ENCODE assay signal across 14 cellular contexts in the genomic region with DNA sequence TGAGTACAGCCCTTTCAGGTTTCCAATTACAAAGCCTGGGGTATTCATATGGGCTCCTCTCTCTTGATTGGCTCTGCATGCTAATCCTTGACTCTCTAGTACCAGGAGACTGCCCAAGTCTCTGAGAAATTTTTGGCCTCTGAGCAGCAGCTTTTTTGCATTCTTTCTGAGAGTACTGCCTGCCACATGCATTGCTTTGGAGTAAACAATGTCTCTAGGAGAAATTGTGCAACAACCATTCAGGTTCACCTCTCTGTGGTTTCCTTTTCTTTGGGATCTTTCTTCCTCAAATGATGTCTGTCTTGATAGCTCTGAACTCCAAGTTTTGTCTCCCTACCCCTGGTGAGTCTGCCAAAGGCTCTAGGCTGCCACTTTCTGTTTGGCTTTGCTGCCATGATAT.
DNase-seq lines count a peak whose midpoint lies in the region; ATAC-seq and TF ChIP-seq lines count a peak whose summit lies in the region.
"Had no signal": no experiment of that assay in that cellular context is flagged by ENCODE, and none has a peak within 500 bp of the region (broad histone marks: within the 10 kb centered on the region; RNA-seq: fewer than 3 reads in every experiment).

No MANE protein-coding gene starts in this region.

- no peak overlapping the region for H2AFZ ChIP-seq in osteoblast (ENCODE audit: low read length)

- intact Hi-C loops in ascending aorta (cut with DNase I): no loop called here

- H3K27ac ChIP-seq in ascending aorta: no peak overlapping the region
- H3K27ac ChIP-seq in osteoblast (ENCODE audit: low read depth, low read length): no peak overlapping the region
- H3K27ac ChIP-seq: esophagus squamous epithelium, suprapubic skin had no signal

- no peak overlapping the region for H3K4me2 ChIP-seq in osteoblast (ENCODE audit: insufficient read depth, low read length)

- H3K4me1 ChIP-seq in ascending aorta (peaks cover 0 to 7% of the 10 kb centered on the region in 2 donors), osteoblast (ENCODE audit: insufficient read depth, low read length) (no peaks in the 10 kb centered on the region)

- H3K4me3 ChIP-seq in epithelial cell of proximal tubule (ENCODE audit: low read depth, low read length): no peak overlapping the region
- no peak overlapping the region for H3K4me3 ChIP-seq in ascending aorta
- no peak overlapping the region for H3K4me3 ChIP-seq in osteoblast (ENCODE audit: insufficient read depth, low read length)
- H3K4me3 ChIP-seq: esophagus squamous epithelium, suprapubic skin had no signal

- no peaks in the 10 kb centered on the region for H3K27me3 ChIP-seq in ascending aorta
- H3K27me3 ChIP-seq in osteoblast (ENCODE audit: insufficient read depth, low read length): no peaks in the 10 kb centered on the region
- H3K27me3 ChIP-seq: esophagus squamous epithelium, suprapubic skin had no signal

- DNase-seq in GM03348 (ENCODE audit: low spot score): peak; percentile 34
- peak; percentile 65 for DNase-seq in RPMI7951 (ENCODE audit: low read depth)
- DNase-seq in epithelial cell of proximal tubule (ENCODE audit: low read depth): peak; percentile 59
- peak; percentile 32 for DNase-seq in myocyte (ENCODE audit: low read depth)
- DNase-seq in ascending aorta (ENCODE audit: low spot score in 2 of 2): no peak
- DNase-seq in osteoblast (ENCODE audit: insufficient read length, low spot score, missing footprints): no peak
- no peak for DNase-seq in NCI-H1048 (lab: John Stamatoyannopoulos, UW)
- DNase-seq: activated effector memory CD4-positive, alpha-beta T cell treated with anti-CD3 and anti-CD28 coated beads, Interleukin-2, amount 50 U/mL, for 16 hours; caudate nucleus; esophagus squamous epithelium; kidney glomerular epithelial cell had no signal

- H4K20me1 ChIP-seq in osteoblast (ENCODE audit: insufficient read depth, low read length): no peaks in the 10 kb centered on the region

- H3K36me3 ChIP-seq in ascending aorta (no peaks in the 10 kb centered on the region), osteoblast (ENCODE audit: insufficient read depth, low read length) (no peaks in the 10 kb centered on the region)
- H3K36me3 ChIP-seq: esophagus squamous epithelium, suprapubic skin had no signal

- H3K79me2 ChIP-seq in osteoblast (ENCODE audit: insufficient read depth, low read length): no peaks in the 10 kb centered on the region

- H3K9me3 ChIP-seq in ascending aorta (no peaks in the 10 kb centered on the region), osteoblast (ENCODE audit: low read depth, low read length) (no peaks in the 10 kb centered on the region)
- H3K9me3 ChIP-seq: esophagus squamous epithelium, suprapubic skin had no signal

- TF ChIP-seq CTCF in epithelial cell of proximal tubule (conservative IDR thresholded peaks at IDR 0.05; ENCODE audit: low read depth, low read length) (no peak), ascending aorta (IDR thresholded peaks at IDR 0.05) (no peak), osteoblast (IDR thresholded peaks at IDR 0.05; ENCODE audit: extremely low read depth, low read depth, low read length) (no peak)

- ATAC-seq in GM18861 (IDR thresholded peaks at IDR 0.05; ENCODE audit: unreplicated experiment): no peak
- ATAC-seq: Panc1 had no signal

Comparison
In these comparisons a context has a peak if more than half of its experiments do, and no peak if none do; other contexts are left out.
1. DNase-seq: peak in GM03348 (single experiment), RPMI7951 (single experiment), epithelial cell of proximal tubule (single experiment) and myocyte (single experiment); none in ascending aorta (0 of 2), osteoblast (single experiment) and NCI-H1048 (single experiment).